ENCODE assay signal across 11 cellular contexts in genomic region chr2:239226677-239227076, GRCh38.
DNase-seq lines count a peak whose midpoint lies in the region; ATAC-seq and TF ChIP-seq lines count a peak whose summit lies in the region.
"Had no signal": no experiment of that assay in that cellular context is flagged by ENCODE, and none has a peak within 500 bp of the region (broad histone marks: within the 10 kb centered on the region; RNA-seq: fewer than 3 reads in every experiment).

No MANE protein-coding gene starts in this region.

- CTCF ChIA-PET in SK-N-SH (lab: Yijun Ruan, JAX), result interaction anchor here (1.0 to 1.7 kb wide), 2 partner anchors 18 to 765 kb away, joined by 4 read pairs; no protein-coding TSS in a partner anchor

- peak overlapping the region; percentile 52 to 81 (median 76) for H3K27ac Mint-ChIP-seq in CD4-positive, CD25-positive, alpha-beta regulatory T cell

- intact Hi-C loops in prostate gland (cut with DNase I), result loop anchor here (5.0 kb wide), 1 partner anchor 86 kb away; no protein-coding TSS in a partner anchor

- no peak overlapping the region for H3K9ac ChIP-seq in SK-N-SH

- no peak for ATAC-seq in CD4-positive, CD25-positive, alpha-beta regulatory T cell (ENCODE audit: low read depth in 2 of 2)
- ATAC-seq in gastroesophageal sphincter, result no peak
- no peak for ATAC-seq in HG03571 (IDR thresholded peaks at IDR 0.05; ENCODE audit: unreplicated experiment)
- ATAC-seq: left colon had no signal

- no peak for TF ChIP-seq CTCF in SK-N-SH (IDR thresholded peaks at IDR 0.05)
- TF ChIP-seq CTCF in gastroesophageal sphincter (IDR thresholded peaks at IDR 0.05), result peak in 2 of 4 experiments; percentile 10 to 28
- TF ChIP-seq CTCF in prostate gland (IDR thresholded peaks at IDR 0.05), result no peak

- H3K27ac ChIP-seq in CD4-positive, CD25-positive, alpha-beta regulatory T cell (ENCODE audit: insufficient read depth, low read length, poor library complexity, severe bottlenecking), result no peak overlapping the region
- H3K27ac ChIP-seq in SK-N-SH (ENCODE audit: low read depth in 2 of 2, low read length in 1 of 2) (peak overlapping the region in 1 of 2 experiments; percentile 93; a peak in 2 of 4 replicates), gastroesophageal sphincter (peak overlapping the region; percentile 48 to 95 (median 92)), prostate gland (peak overlapping the region; percentile 35 to 40)

- peaks cover 4% of the 10 kb centered on the region for H3K36me3 Mint-ChIP-seq in CD4-positive, CD25-positive, alpha-beta regulatory T cell

- TF ChIP-seq RAD21 in SK-N-SH (IDR thresholded peaks at IDR 0.05; ENCODE audit: low read length), result peak; percentile 28; the same call in 1 of the 2 replicates

- H3K4me1 ChIP-seq in CD4-positive, CD25-positive, alpha-beta regulatory T cell (ENCODE audit: control insufficient read depth, insufficient read depth, low read length, poor library complexity, severe bottlenecking), result peaks cover 28% of the 10 kb centered on the region
- H3K4me1 ChIP-seq in SK-N-SH (ENCODE audit: control insufficient read depth in 1 of 2, insufficient read depth in 2 of 2, low read depth in 1 of 2, low read length in 1 of 2), result peaks cover 13 to 76% of the 10 kb centered on the region in 2 experiments
- peaks cover 16 to 92% (median 45%) of the 10 kb centered on the region in 3 donors for H3K4me1 ChIP-seq in gastroesophageal sphincter
- H3K4me1 ChIP-seq in prostate gland (replicated peaks), result peaks cover 23% of the 10 kb centered on the region

- H3K4me3 Mint-ChIP-seq in CD4-positive, CD25-positive, alpha-beta regulatory T cell, result peak overlapping the region in 1 of 4 donors; percentile 15

- H3K4me3 ChIP-seq in CD4-positive, CD25-positive, alpha-beta regulatory T cell (ENCODE audit: low read depth, low read length), result no peak overlapping the region
- H3K4me3 ChIP-seq in SK-N-SH (ENCODE audit: low read depth in 2 of 2, low read length in 1 of 2), result no peak overlapping the region
- H3K4me3 ChIP-seq in gastroesophageal sphincter, result no peak overlapping the region
- no peak overlapping the region for H3K4me3 ChIP-seq in prostate gland

- H3K9me3 ChIP-seq in CD4-positive, CD25-positive, alpha-beta regulatory T cell (ENCODE audit: control insufficient read depth in 2 of 2, low read length in 2 of 2), result no peaks in the 10 kb centered on the region
- no peaks in the 10 kb centered on the region for H3K9me3 ChIP-seq in SK-N-SH
- H3K9me3 ChIP-seq in gastroesophageal sphincter, result no peaks in the 10 kb centered on the region
- H3K9me3 ChIP-seq in prostate gland, result no peaks in the 10 kb centered on the region

- no peak for TF ChIP-seq EP300 in SK-N-SH (IDR thresholded peaks at IDR 0.05; ENCODE audit: borderline replicate concordance in 1 of 2, low read depth in 1 of 2, low read length in 1 of 2)
- no peak for TF ChIP-seq EP300 in gastroesophageal sphincter (IDR thresholded peaks at IDR 0.05)

- no peak overlapping the region for H2AFZ ChIP-seq in SK-N-SH (ENCODE audit: low read depth)

- TF ChIP-seq POLR2A in gastroesophageal sphincter (IDR thresholded peaks at IDR 0.05) (no peak), prostate gland (IDR thresholded peaks at IDR 0.05) (no peak)

- POLR2A ChIA-PET in SK-N-SH (lab: Yijun Ruan, JAX), result no interaction called here

- H3K27me3 Mint-ChIP-seq in CD4-positive, CD25-positive, alpha-beta regulatory T cell, result no peaks in the 10 kb centered on the region

- no peak overlapping the region for H3K4me2 ChIP-seq in SK-N-SH

- H3K36me3 ChIP-seq in CD4-positive, CD25-positive, alpha-beta regulatory T cell (ENCODE audit: control insufficient read depth, insufficient read depth, low read length), result peaks cover 5% of the 10 kb centered on the region
- H3K36me3 ChIP-seq in SK-N-SH (replicated peaks in 1 of 2; ENCODE audit: control insufficient read depth in 1 of 2, insufficient read depth in 2 of 2, low read length in 1 of 2) (no peaks in the 10 kb centered on the region), gastroesophageal sphincter (no peaks in the 10 kb centered on the region), prostate gland (no peaks in the 10 kb centered on the region)

- 0 out of 2 replicates have a peak, but pooled peaks cover 2% of the 10 kb centered on the region for H3K79me2 ChIP-seq in SK-N-SH (ENCODE audit: insufficient read depth)

- H3K9me3 Mint-ChIP-seq in CD4-positive, CD25-positive, alpha-beta regulatory T cell, result peaks cover 0 to 2% (median 0%) of the 10 kb centered on the region in 7 donors

- no peaks in the 10 kb centered on the region for H3K27me3 ChIP-seq in CD4-positive, CD25-positive, alpha-beta regulatory T cell (ENCODE audit: control insufficient read depth, insufficient read depth, low read length)
- H3K27me3 ChIP-seq in SK-N-SH (ENCODE audit: insufficient read depth) (no peaks in the 10 kb centered on the region), gastroesophageal sphincter (no peaks in the 10 kb centered on the region), prostate gland (replicated peaks; ENCODE audit: insufficient read depth) (no peaks in the 10 kb centered on the region)

- 86% methylated on average over 7 of the region's 7 CpGs for WGBS in SK-N-SH (ENCODE audit: low lambda C conversion rate)
- 50% methylated on average over 1 of the region's 7 CpGs; no CpG with 5 or more reads in 1 of the 2 donors for WGBS in gastroesophageal sphincter (ENCODE audit: low coverage in 1 of 2), 2 donors
- 67% methylated on average over 7 of the region's 7 CpGs for WGBS in prostate gland

- peaks cover 26 to 90% (median 56%) of the 10 kb centered on the region in 4 donors for H3K4me1 Mint-ChIP-seq in CD4-positive, CD25-positive, alpha-beta regulatory T cell

- DNase-seq in CD4-positive, CD25-positive, alpha-beta regulatory T cell, result no peak
- DNase-seq in SK-N-SH (no peak), prostate gland (ENCODE audit: low spot score) (no peak), NCI-H82 (lab: John Stamatoyannopoulos, UW) (no peak), NCI-H1105 (lab: John Stamatoyannopoulos, UW) (no peak), H4 (ENCODE audit: low spot score) (no peak)
- DNase-seq: activated CD8-positive, alpha-beta memory T cell treated with anti-CD3 and anti-CD28 coated beads for 24 hours; effector CD8-positive, alpha-beta T cell had no signal

- no peaks in the 10 kb centered on the region for H3F3A ChIP-seq in SK-N-SH (replicated peaks; ENCODE audit: insufficient read depth)

- no peaks in the 10 kb centered on the region for H4K20me1 ChIP-seq in SK-N-SH (ENCODE audit: insufficient read depth)

- H3K9me2 ChIP-seq in SK-N-SH, result no peaks in the 10 kb centered on the region

TF ChIP-seq in SK-N-SH, 30 proteins besides CTCF, POLR2A, EP300 and RAD21 (continues in another document):
- TF ChIP-seq RFX5 (IDR thresholded peaks at IDR 0.05; ENCODE audit: low read length) (no peak), IRF3 (IDR thresholded peaks at IDR 0.05; ENCODE audit: low read depth, low read length) (no peak), RCOR1 (IDR thresholded peaks at IDR 0.05; ENCODE audit: low read length) (no peak), FOSL2 (IDR thresholded peaks at IDR 0.05; ENCODE audit: borderline replicate concordance, low read depth) (no peak), TAF1 (IDR thresholded peaks at IDR 0.05; ENCODE audit: borderline replicate concordance, low read depth, low read length) (no peak), GATA2 (CRISPR knock-in tag; IDR thresholded peaks at IDR 0.05) (no peak), SMC3 (IDR thresholded peaks at IDR 0.05; ENCODE audit: low read depth, low read length) (no peak), USF2 (IDR thresholded peaks at IDR 0.05; ENCODE audit: borderline replicate concordance, low read depth, low read length) (no peak), YY1 (IDR thresholded peaks at IDR 0.05; ENCODE audit: low read depth) (no peak), GABPA (IDR thresholded peaks at IDR 0.05; ENCODE audit: low read depth) (no peak)
- TF ChIP-seq, protein P1, sequence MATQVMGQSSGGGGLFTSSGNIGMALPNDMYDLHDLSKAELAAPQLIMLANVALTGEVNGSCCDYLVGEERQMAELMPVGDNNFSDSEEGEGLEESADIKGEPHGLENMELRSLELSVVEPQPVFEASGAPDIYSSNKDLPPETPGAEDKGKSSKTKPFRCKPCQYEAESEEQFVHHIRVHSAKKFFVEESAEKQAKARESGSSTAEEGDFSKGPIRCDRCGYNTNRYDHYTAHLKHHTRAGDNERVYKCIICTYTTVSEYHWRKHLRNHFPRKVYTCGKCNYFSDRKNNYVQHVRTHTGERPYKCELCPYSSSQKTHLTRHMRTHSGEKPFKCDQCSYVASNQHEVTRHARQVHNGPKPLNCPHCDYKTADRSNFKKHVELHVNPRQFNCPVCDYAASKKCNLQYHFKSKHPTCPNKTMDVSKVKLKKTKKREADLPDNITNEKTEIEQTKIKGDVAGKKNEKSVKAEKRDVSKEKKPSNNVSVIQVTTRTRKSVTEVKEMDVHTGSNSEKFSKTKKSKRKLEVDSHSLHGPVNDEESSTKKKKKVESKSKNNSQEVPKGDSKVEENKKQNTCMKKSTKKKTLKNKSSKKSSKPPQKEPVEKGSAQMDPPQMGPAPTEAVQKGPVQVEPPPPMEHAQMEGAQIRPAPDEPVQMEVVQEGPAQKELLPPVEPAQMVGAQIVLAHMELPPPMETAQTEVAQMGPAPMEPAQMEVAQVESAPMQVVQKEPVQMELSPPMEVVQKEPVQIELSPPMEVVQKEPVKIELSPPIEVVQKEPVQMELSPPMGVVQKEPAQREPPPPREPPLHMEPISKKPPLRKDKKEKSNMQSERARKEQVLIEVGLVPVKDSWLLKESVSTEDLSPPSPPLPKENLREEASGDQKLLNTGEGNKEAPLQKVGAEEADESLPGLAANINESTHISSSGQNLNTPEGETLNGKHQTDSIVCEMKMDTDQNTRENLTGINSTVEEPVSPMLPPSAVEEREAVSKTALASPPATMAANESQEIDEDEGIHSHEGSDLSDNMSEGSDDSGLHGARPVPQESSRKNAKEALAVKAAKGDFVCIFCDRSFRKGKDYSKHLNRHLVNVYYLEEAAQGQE (IDR thresholded peaks at IDR 0.05; ENCODE audit: low read depth, low read length), result no peak
